Comparison of ENCODE assay signal across 11 cellular contexts in genomic region chr16:1032607-1033006, GRCh38. TPM values are rescaled to one million over a fixed set of nuclear protein-coding genes. Genes with fewer than 3 reads are reported as not detected.
"Had no signal": no experiment of that assay in that cellular context is flagged by ENCODE, and none has a peak within 500 bp of the region (broad histone marks: within the 10 kb centered on the region; RNA-seq: fewer than 3 reads in every experiment).

No MANE protein-coding gene starts in this region.

- FAIRE-seq: H54 had no signal

- H3K4me1 ChIP-seq: HAP-1 had no signal

- H3K4me2 ChIP-seq: KMS-11 had no signal

- H2AFZ ChIP-seq: GM23248 had no signal

- H3K9ac ChIP-seq: GM23248, KMS-11 had no signal

- DNase-seq: GM23248, GOT3, HFFc6, Karpas-422, KBM-7 had no signal

- H3K36me3 ChIP-seq: HAP-1 had no signal

- ATAC-seq: HCT116 had no signal

- H3K27ac ChIP-seq: GM23248, HL-60, KMS-11 had no signal

- H3K9me3 ChIP-seq: HAP-1 had no signal

- H3K4me3 ChIP-seq: GM23248, HAP-1 had no signal

RNA-seq across cellular contexts. Expression of gene SSTR5, which starts 39.9 kb away (rescaled TPM):
- total RNA-seq: GM23248, HFFc6, HT1080 had no signal
- polyA plus RNA-seq: GM23248 had no signal

RNA-seq across cellular contexts. Expression of gene SOX8, which starts 51.0 kb away (rescaled TPM):
- total RNA-seq: HT1080 had no signal
